ENCODE assay signal across 22 cellular contexts in genomic region chr10:102470579-102471546, GRCh38. TPM values are rescaled to one million over a fixed set of nuclear protein-coding genes. Genes with fewer than 3 reads are reported as not detected.
"Had no signal": no experiment of that assay in that cellular context is flagged by ENCODE, and none has a peak within 500 bp of the region (broad histone marks: within the 10 kb centered on the region; RNA-seq: fewer than 3 reads in every experiment).

No MANE protein-coding gene starts in this region.

- DNase-seq: Karpas-422, KG1, MG63, NCI-H1092 treated with DMSO at 0.1 percent for 48 hours, NCI-H1436, NCI-H187, NCI-H2029, NCI-H2081 treated with DMSO at 0.1 percent for 48 hours, NCI-H2171, NCI-H226, NCI-H446, NCI-H510A, NCI-H524 treated with DMSO at 0.1 percent for 48 hours, NCI-H69, NCI-H774, PC-3, SHP77 treated with DMSO at 0.1 percent for 48 hours had no signal

- H3K36me3 ChIP-seq: MG63, SJSA1 had no signal

- H3K4me1 ChIP-seq: SJSA1 had no signal

- H3K27me3 ChIP-seq: MG63, SJSA1 had no signal

- ATAC-seq: Panc1, PC-3, Right ventricle myocardium inferior had no signal

- H3K4me3 ChIP-seq: MG63, SJSA1, SK-N-MC had no signal

- H3K27ac ChIP-seq: SJSA1, SK-N-MC had no signal

- H3K9me3 ChIP-seq: MG63, SJSA1 had no signal

RNA-seq across cellular contexts. Expression of gene C10orf95, which starts 19.5 kb away (rescaled TPM):
- total RNA-seq: Right ventricle myocardium inferior, RPMI7951, SJSA1 had no signal
